In the genomic region with DNA sequence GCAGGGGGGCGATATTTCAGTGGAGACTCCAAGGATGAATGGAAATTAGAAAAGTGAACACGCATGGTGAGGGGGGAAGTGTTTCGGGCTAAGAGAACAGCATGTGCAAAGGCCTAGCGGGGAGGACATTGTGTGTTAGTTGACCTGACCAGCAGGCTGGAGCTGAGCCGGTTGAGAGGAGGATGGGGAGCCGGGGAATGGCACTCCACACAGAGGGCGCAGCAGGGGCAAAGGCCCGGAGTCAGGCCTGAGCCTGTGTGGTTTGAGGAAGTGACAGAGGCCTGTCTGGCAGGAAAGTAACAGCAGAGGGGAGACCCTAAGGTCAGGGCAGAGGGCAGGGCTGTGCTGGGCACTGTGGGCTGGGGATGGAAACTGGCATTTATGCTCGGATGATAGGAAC, we compare ENCODE assay signal across 31 cellular contexts.
"Had no signal": no experiment of that assay in that cellular context is flagged by ENCODE, and none has a peak within 500 bp of the region (broad histone marks: within the 10 kb centered on the region; RNA-seq: fewer than 3 reads in every experiment).

No MANE protein-coding gene starts in this region.

- H3K4me3 ChIP-seq: adrenal gland, cardiac muscle cell had no signal

- H3K9me3 ChIP-seq: adrenal gland had no signal

- DNase-seq: activated B cell treated with CpG ODN at 0.5 μM for 24 hours; activated CD4-positive, alpha-beta memory T cell treated with anti-CD3 and anti-CD28 coated beads for 36 hours; activated CD4-positive, alpha-beta T cell treated with anti-CD3 and anti-CD28 coated beads for 4 hours; activated CD4-positive, alpha-beta T cell treated with anti-CD3 and anti-CD28 coated beads, Interleukin-2, amount 10 ng/mL, durations not matched to agents 24 days and 14 days; activated CD4-positive, alpha-beta T cell treated with anti-CD3 and anti-CD28 coated beads, Interleukin-2, amount 50 U/mL, for 1 hour; activated CD4-positive, alpha-beta T cell treated with anti-CD3 and anti-CD28 coated beads, Interleukin-2, amount 50 U/mL, for 4 hours; activated CD4-positive, CD25-positive, alpha-beta regulatory T cell treated with anti-CD3 and anti-CD28 coated beads, Interleukin-2, amount 50 U/mL, for 72 hours; activated CD8-positive, alpha-beta memory T cell treated with anti-CD3 and anti-CD28 coated beads, Interleukin-2, amount 50 U/mL, for 4 hours; activated CD8-positive, alpha-beta T cell treated with anti-CD3 and anti-CD28 coated beads for 36 hours; activated effector memory CD4-positive, alpha-beta T cell treated with anti-CD3 and anti-CD28 coated beads, Interleukin-2, amount 50 U/mL, for 16 hours; activated gamma-delta T cell treated with Interleukin-2 at 50 U/mL for 16 hours; activated naive CD4-positive, alpha-beta T cell; activated naive CD4-positive, alpha-beta T cell treated with anti-CD3 and anti-CD28 coated beads for 36 hours; activated naive CD4-positive, alpha-beta T cell treated with anti-CD3 and anti-CD28 coated beads, Interleukin-2, amount 50 U/mL, for 16 hours; activated naive CD8-positive, alpha-beta T cell treated with anti-CD3 and anti-CD28 coated beads for 36 hours; activated T-cell treated with anti-CD3 and anti-CD28 coated beads for 4 hours; activated T-cell treated with anti-CD3 and anti-CD28 coated beads, Interleukin-2, amount 50 U/mL, for 1 hour; activated T-cell treated with anti-CD3 and anti-CD28 coated beads, Interleukin-2, amount 50 U/mL, for 4 hours; activated T-cell treated with anti-CD3 and anti-CD28 coated beads, Interleukin-2, amount 50 U/mL, for 72 hours; adrenal gland; amniotic stem cell; caudate nucleus; T-helper 1 cell; T-helper 2 cell; T-helper 9 cell had no signal

- FAIRE-seq: bronchial epithelial cell, TTC549 had no signal

- ATAC-seq: activated CD8-positive, alpha-beta T cell treated with anti-CD3 and anti-CD28 coated beads for 36 hours; activated naive CD4-positive, alpha-beta T cell treated with anti-CD3 and anti-CD28 coated beads, Interleukin-2, amount 50 U/mL, for 72 hours; activated T-cell treated with anti-CD3 and anti-CD28 coated beads, Interleukin-2, amount 50 U/mL, for 4 hours; activated T-cell treated with anti-CD3 and anti-CD28 coated beads, Interleukin-2, amount 50 U/mL, for 72 hours; activated T-helper 17 cell treated with anti-CD3 and anti-CD28 coated beads, Interleukin-2, amount 50 U/mL, for 72 hours had no signal

- H3K36me3 ChIP-seq: adrenal gland, cardiac muscle cell had no signal

- H3K4me1 ChIP-seq: adrenal gland had no signal

- H3K27ac ChIP-seq: adrenal gland, cardiac muscle cell, VCaP had no signal

- H3K27me3 ChIP-seq: adrenal gland, cardiac muscle cell had no signal
